In the genomic region with DNA sequence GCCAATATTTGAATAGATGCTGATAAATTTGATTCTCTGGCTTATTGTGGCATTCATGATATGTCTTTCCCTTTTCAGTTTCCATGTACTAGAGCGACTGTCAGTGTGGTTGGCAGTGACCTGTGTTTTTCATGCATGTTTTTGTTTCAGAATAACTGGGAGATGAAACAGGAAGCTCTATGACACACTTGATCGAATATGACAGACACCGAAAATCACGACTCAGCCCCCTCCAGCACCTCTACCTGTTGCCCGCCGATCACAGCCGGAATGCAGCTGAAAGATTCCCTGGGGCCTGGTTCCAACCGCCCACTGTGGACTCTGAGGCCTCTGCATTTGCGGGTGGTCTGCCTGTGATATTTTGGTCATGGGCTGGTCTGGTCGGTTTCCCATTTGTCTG, we compare ENCODE assay signal across 8 cellular contexts.
DNase-seq lines count a peak whose midpoint lies in the region; ATAC-seq, FAIRE-seq and TF ChIP-seq lines count a peak whose summit lies in the region.
"Not testable (repeated sequence)": the region's sequence is repeated elsewhere in the genome, so short reads cannot be mapped to it uniquely, and the experiment has no call there.

No MANE protein-coding gene starts in this region.

- not testable (repeated sequence) for H2AFZ ChIP-seq in endothelial cell of umbilical vein (ENCODE audit: low read depth, low read length)

- H4K20me1 ChIP-seq in endothelial cell of umbilical vein (replicated peaks; ENCODE audit: control insufficient read depth, extremely low read depth, insufficient read depth, low read length) = not testable (repeated sequence)

- H3K79me2 ChIP-seq in endothelial cell of umbilical vein (ENCODE audit: control insufficient read depth, insufficient read depth, low read length) = peaks cover 23% of the 10 kb centered on the region

- H3K27me3 ChIP-seq in endothelial cell of umbilical vein (ENCODE audit: control insufficient read depth in 2 of 2, insufficient read depth in 2 of 2, low read length in 2 of 2) = not testable (repeated sequence)

- CTCF ChIA-PET in endothelial cell of umbilical vein (lab: Charles Lee) = not testable (repeated sequence)

- not testable (repeated sequence) for H3K36me3 ChIP-seq in endothelial cell of umbilical vein (ENCODE audit: control insufficient read depth in 2 of 2, extremely low read depth in 1 of 2, insufficient read depth in 2 of 2, low read length in 2 of 2)

- dilution Hi-C loops in endothelial cell of umbilical vein (cut with MboI; ENCODE audit: extremely low pct_ligation_motif_present, low sequenced_read_pairs) = not testable (repeated sequence)

- not testable (repeated sequence) for TF ChIP-seq POLR2A in endothelial cell of umbilical vein (IDR thresholded peaks at IDR 0.05; ENCODE audit: low read depth, low read length)

- H3K9me1 ChIP-seq in endothelial cell of umbilical vein (replicated peaks; ENCODE audit: control insufficient read depth, extremely low read depth, insufficient read depth, low read length) = not testable (repeated sequence)

- H3K4me1 ChIP-seq in endothelial cell of umbilical vein (ENCODE audit: control insufficient read depth, extremely low read depth, insufficient read depth, low read length) = not testable (repeated sequence)

- POLR2A ChIA-PET in endothelial cell of umbilical vein (lab: Charles Lee) = not testable (repeated sequence)

- peak; percentile 8 for FAIRE-seq in endothelial cell of umbilical vein (lab: Jason Lieb, UNC)

- H3K9me3 ChIP-seq in endothelial cell of umbilical vein (replicated peaks; ENCODE audit: control insufficient read depth, insufficient read depth, low read length) = not testable (repeated sequence)

- not testable (repeated sequence) for TF ChIP-seq CTCF in endothelial cell of umbilical vein (IDR thresholded peaks at IDR 0.05; ENCODE audit: extremely low read depth in 1 of 2, insufficient read depth in 1 of 2, low read depth in 1 of 2, low read length in 2 of 2)

- peak; percentile 8 to 29 (median 18) for DNase-seq in T-helper 1 cell
- peak; percentile 43 to 55 for DNase-seq in activated T-cell treated with anti-CD3 and anti-CD28 coated beads, Interleukin-2, amount 50 U/mL, for 48 hours
- not testable (repeated sequence) for DNase-seq in endothelial cell of umbilical vein (ENCODE audit: low read depth, low spot score)
- DNase-seq in stimulated activated CD4-positive, alpha-beta T cell treated with anti-CD3 and anti-CD28 coated beads, Interleukin-4, amount 100 ng/mL, for 4 hours = peak; percentile 41

- not testable (repeated sequence) for H3K4me3 ChIP-seq in endothelial cell of umbilical vein (replicated peaks in 1 of 3; ENCODE audit: insufficient read depth in 1 of 3, low read depth in 1 of 3, low read length in 3 of 3)

- not testable (repeated sequence) for BruUV-seq in endothelial cell of umbilical vein (replicated peaks; lab: Mats Ljungman, UMichigan)

- not testable (repeated sequence) for H3K4me2 ChIP-seq in endothelial cell of umbilical vein (ENCODE audit: insufficient read depth, low read length)

- ATAC-seq in GM18498 (IDR thresholded peaks at IDR 0.05; ENCODE audit: unreplicated experiment) (peak; percentile 56), GM19438 (IDR thresholded peaks at IDR 0.05; ENCODE audit: low read depth, unreplicated experiment) (peak; percentile 75), HG02678 (IDR thresholded peaks at IDR 0.05; ENCODE audit: unreplicated experiment) (peak; percentile 66), HG03280 (IDR thresholded peaks at IDR 0.05; ENCODE audit: unreplicated experiment) (peak; percentile 44)

- intact Hi-C loops in endothelial cell of umbilical vein (cut with micrococcal nuclease) = not testable (repeated sequence)

- not testable (repeated sequence) for H3K9ac ChIP-seq in endothelial cell of umbilical vein (replicated peaks; ENCODE audit: extremely low read depth, insufficient read depth, low read length)

- H3K27ac ChIP-seq in endothelial cell of umbilical vein (ENCODE audit: insufficient read depth, low read depth, low read length) = not testable (repeated sequence)
